10 cellular contexts compared by ENCODE assay signal in the genomic region with DNA sequence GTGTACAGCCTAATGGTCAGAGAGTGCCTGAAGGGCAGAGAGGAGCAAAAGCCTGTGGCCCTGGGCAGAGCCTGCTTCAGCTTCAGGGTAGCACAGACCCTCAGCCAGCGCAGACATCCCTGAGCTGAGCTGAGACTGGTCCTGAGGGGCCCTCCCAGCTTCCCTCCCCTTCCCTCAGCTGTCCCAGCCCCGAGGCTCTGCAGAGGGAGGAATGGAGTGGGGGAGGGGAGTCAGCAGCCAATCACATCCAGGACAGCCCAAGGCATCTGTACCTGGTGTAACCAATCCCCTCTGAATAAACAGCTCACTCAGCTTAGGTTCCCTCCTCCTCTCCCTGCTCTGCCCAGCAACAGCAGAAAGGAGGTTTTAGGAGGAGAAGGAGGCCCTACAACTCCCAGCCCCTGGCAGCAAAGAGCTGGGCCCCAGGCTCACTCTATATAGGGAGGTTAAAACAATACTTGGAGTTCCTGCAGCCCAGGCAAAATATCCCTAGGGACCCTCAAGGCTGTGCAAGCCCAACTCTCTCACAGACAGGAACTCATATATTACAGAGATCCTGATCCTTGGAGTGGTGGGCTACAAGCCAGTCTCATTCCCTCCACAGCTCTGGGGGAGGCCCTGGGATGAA. TPM values are rescaled to one million over a fixed set of nuclear protein-coding genes. Genes with fewer than 3 reads are reported as not detected.
DNase-seq lines count a peak whose midpoint lies in the region; ATAC-seq and TF ChIP-seq lines count a peak whose summit lies in the region.
"Not testable (repeated sequence)": the region's sequence is repeated elsewhere in the genome, so short reads cannot be mapped to it uniquely, and the experiment has no call there.
"Had no signal": no experiment of that assay in that cellular context is flagged by ENCODE, and none has a peak within 500 bp of the region (broad histone marks: within the 10 kb centered on the region; RNA-seq: fewer than 3 reads in every experiment).

No MANE protein-coding gene starts in this region.

- not testable (repeated sequence) for BruUV-seq in IMR-90 (replicated peaks; lab: Mats Ljungman, UMichigan)

- peak overlapping the region; percentile 20; the same call in 1 of the 2 replicates for H3K4me3 Mint-ChIP-seq in WTC11
- H3K4me3 Mint-ChIP-seq in endodermal cell = peak overlapping the region; percentile 25
- H3K4me3 Mint-ChIP-seq in neural crest cell = peak overlapping the region; percentile 25

- H3K9me1 ChIP-seq in IMR-90 (ENCODE audit: insufficient read depth, low read length) = not testable (repeated sequence)

- dilution Hi-C loops in IMR-90 (cut with HindIII; ENCODE audit: low sequenced_read_pairs, unreplicated experiment) = not testable (repeated sequence)

- H3K27ac Mint-ChIP-seq in WTC11 (peak overlapping the region; percentile 96), endodermal cell (peak overlapping the region; percentile 76), neural crest cell (ENCODE audit: unreplicated experiment) (peak overlapping the region; percentile 98)

- H2BK5ac ChIP-seq in IMR-90 (ENCODE audit: low read depth, low read length, poor library complexity, severe bottlenecking) = not testable (repeated sequence)

- H3K27me3 Mint-ChIP-seq in WTC11 (ENCODE audit: low read depth); endodermal cell (ENCODE audit: insufficient read depth); neural crest cell (ENCODE audit: low read depth): not testable (repeated sequence)

- peaks cover 15% of the 10 kb centered on the region for H3K4me1 Mint-ChIP-seq in WTC11
- not testable (repeated sequence) for H3K4me1 Mint-ChIP-seq in endodermal cell
- H3K4me1 Mint-ChIP-seq in neural crest cell = peaks cover 15% of the 10 kb centered on the region

- no CpG with 5 or more reads among the region's 2 CpGs for WGBS in IMR-90 (ENCODE audit: extremely low coverage in 2 of 2, insufficient read length in 1 of 2), 2 experiments
- WGBS in endodermal cell (ENCODE audit: insufficient coverage in 1 of 2, insufficient read length in 1 of 2), 2 experiments = no CpG with 5 or more reads among the region's 2 CpGs

- H2BK120ac ChIP-seq in IMR-90 (ENCODE audit: low read depth, low read length) = not testable (repeated sequence)

- not testable (repeated sequence) for H2BK20ac ChIP-seq in IMR-90 (ENCODE audit: low read depth, low read length)

- not testable (repeated sequence) for H3K36me3 Mint-ChIP-seq in WTC11; endodermal cell (ENCODE audit: low read depth)
- H3K36me3 Mint-ChIP-seq in neural crest cell (ENCODE audit: low read depth) = peaks cover 11% of the 10 kb centered on the region

- in situ Hi-C loops in IMR-90 (cut with MboI; ENCODE audit: low sequenced_read_pairs) = not testable (repeated sequence)

- H4K5ac ChIP-seq in IMR-90 (ENCODE audit: low read depth, low read length) = not testable (repeated sequence)

- H3K9me3 ChIP-seq in DND-41 (ENCODE audit: insufficient read depth, low read length, severe bottlenecking); IMR-90 (ENCODE audit: control insufficient read depth, insufficient read depth, low read length); endodermal cell (ENCODE audit: control insufficient read depth, low read length): not testable (repeated sequence)
- H3K9me3 ChIP-seq in iPS-18a (ENCODE audit: control insufficient read depth, low read depth, low read length) = peaks cover 11% of the 10 kb centered on the region

- DNase-seq in DND-41; IMR-90; neural crest cell (ENCODE audit: low read depth, low spot score): not testable (repeated sequence)
- DNase-seq in NCI-H82 treated with DMSO at 0.1 percent for 48 hours (lab: John Stamatoyannopoulos, UW; ENCODE audit: unreplicated experiment) = peak; percentile 33
- peak; percentile 15 for DNase-seq in WTC11 (ENCODE audit: low spot score)
- DNase-seq in endodermal cell = peak; percentile 61
- peak; percentile 28 for DNase-seq in skeletal muscle cell (ENCODE audit: low read depth)

- H3K79me1 ChIP-seq in IMR-90 (ENCODE audit: low read depth in 1 of 2, low read length in 2 of 2) = not testable (repeated sequence)

- H3K4ac ChIP-seq in IMR-90 (ENCODE audit: low read depth, low read length) = not testable (repeated sequence)

- H2AK9ac ChIP-seq in IMR-90 (replicated peaks; ENCODE audit: low read depth, low read length, poor library complexity) = not testable (repeated sequence)

- not testable (repeated sequence) for H3K4me3 ChIP-seq in DND-41 (ENCODE audit: low read depth in 1 of 2, low read length in 2 of 2); IMR-90 (ENCODE audit: insufficient read depth, low read depth, low read length); endodermal cell (ENCODE audit: low read length); iPS-18a (ENCODE audit: low read length); skeletal muscle cell (ENCODE audit: low read depth, low read length)

- H2AFZ ChIP-seq in DND-41 (ENCODE audit: low read depth, low read length); IMR-90 (replicated peaks; ENCODE audit: low read length, poor library complexity): not testable (repeated sequence)

- not testable (repeated sequence) for H3K56ac ChIP-seq in IMR-90 (ENCODE audit: extremely low read depth, insufficient read depth, low read length)

- not testable (repeated sequence) for H2BK15ac ChIP-seq in IMR-90 (ENCODE audit: low read depth, low read length)

- not testable (repeated sequence) for H3K4me1 ChIP-seq in DND-41 (ENCODE audit: insufficient read depth, low read length); IMR-90 (ENCODE audit: control insufficient read depth, insufficient read depth, low read length); endodermal cell (ENCODE audit: control insufficient read depth, insufficient read depth, low read length); iPS-18a (ENCODE audit: control insufficient read depth, low read depth, low read length)

- H3K23ac ChIP-seq in IMR-90 (ENCODE audit: low read depth, low read length) = not testable (repeated sequence)

- TF ChIP-seq CTCF in DND-41 (IDR thresholded peaks at IDR 0.05; ENCODE audit: borderline replicate concordance, extremely low read depth, low read length, poor library complexity, severe bottlenecking); IMR-90 (conservative IDR thresholded peaks at IDR 0.05; ENCODE audit: low read depth, low read length); WTC11 (IDR thresholded peaks at IDR 0.05); endodermal cell (conservative IDR thresholded peaks at IDR 0.05); neural crest cell (conservative IDR thresholded peaks at IDR 0.05): not testable (repeated sequence)

- not testable (repeated sequence) for H3K79me2 ChIP-seq in DND-41 (ENCODE audit: insufficient read depth, low read length)

- H3K14ac ChIP-seq in IMR-90 (replicated peaks; ENCODE audit: low read depth, low read length) = not testable (repeated sequence)

- not testable (repeated sequence) for H3K9ac ChIP-seq in DND-41 (ENCODE audit: low read depth, low read length); IMR-90 (ENCODE audit: low read depth, low read length); endodermal cell (ENCODE audit: extremely low read depth, low read length, poor library complexity, severe bottlenecking); iPS-18a (ENCODE audit: low read length)

- not testable (repeated sequence) for H4K8ac ChIP-seq in IMR-90 (ENCODE audit: low read depth in 2 of 2, low read length in 2 of 2)

- TF ChIP-seq RAD21 in IMR-90 (IDR thresholded peaks at IDR 0.05; ENCODE audit: low read length) = not testable (repeated sequence)

- not testable (repeated sequence) for H4K20me1 ChIP-seq in DND-41 (ENCODE audit: insufficient read depth, low read length); IMR-90 (ENCODE audit: insufficient read depth, low read length)

- H3K27me3 ChIP-seq in DND-41 (ENCODE audit: insufficient read depth, low read length, poor library complexity); IMR-90 (ENCODE audit: control insufficient read depth, insufficient read depth, low read length); endodermal cell (ENCODE audit: control insufficient read depth, insufficient read depth, low read length, poor library complexity, severe bottlenecking); iPS-18a (ENCODE audit: control insufficient read depth, insufficient read depth, low read length): not testable (repeated sequence)

- not testable (repeated sequence) for H4K91ac ChIP-seq in IMR-90 (ENCODE audit: insufficient read depth, low read depth, low read length)

- not testable (repeated sequence) for H3K18ac ChIP-seq in IMR-90 (ENCODE audit: low read depth, low read length)

- H2AK5ac ChIP-seq in IMR-90 (ENCODE audit: low read depth, low read length) = not testable (repeated sequence)

- H3K4me2 ChIP-seq in DND-41 (ENCODE audit: insufficient read depth, low read length); IMR-90 (ENCODE audit: low read depth, low read length): not testable (repeated sequence)

- H3K36me3 ChIP-seq in DND-41 (ENCODE audit: insufficient read depth, low read length); IMR-90 (ENCODE audit: control insufficient read depth, insufficient read depth, low read length); endodermal cell (ENCODE audit: control insufficient read depth, insufficient read depth, low read length); iPS-18a (ENCODE audit: control insufficient read depth, low read depth, low read length): not testable (repeated sequence)

- POLR2A ChIA-PET in IMR-90 (lab: Charles Lee; ENCODE audit: unreplicated experiment); WTC11 (lab: Charles Lee): not testable (repeated sequence)

- CTCF ChIA-PET in IMR-90 (lab: Yijun Ruan, JAX); WTC11 (lab: Charles Lee): not testable (repeated sequence)

- not testable (repeated sequence) for H3K27ac ChIP-seq in DND-41 (ENCODE audit: low read length); IMR-90 (ENCODE audit: insufficient read depth, low read length)
- peak overlapping the region; percentile 80 for H3K27ac ChIP-seq in endodermal cell (ENCODE audit: low read depth, low read length)
- peak overlapping the region; percentile 5 for H3K27ac ChIP-seq in iPS-18a (ENCODE audit: low read length)

- not testable (repeated sequence) for H3K9me3 Mint-ChIP-seq in WTC11
- H3K9me3 Mint-ChIP-seq in endodermal cell (peaks cover 55% of the 10 kb centered on the region), neural crest cell (peaks cover 15% of the 10 kb centered on the region)

- ATAC-seq in DND-41 (ENCODE audit: insufficient read depth, low read depth) (peak; percentile 45; the same call in 1 of the 3 replicates), IMR-90 (ENCODE audit: low read depth) (peak; percentile 83), WTC11 (peak; percentile 100)

- not testable (repeated sequence) for TF ChIP-seq POLR2A in IMR-90 (IDR thresholded peaks at IDR 0.05; ENCODE audit: low read depth, low read length)

- intact Hi-C loops in IMR-90 (cut with micrococcal nuclease) = not testable (repeated sequence)

RNA-seq across cellular contexts. Expression of a gene that starts 33.8 kb away (rescaled TPM):
- 279 and 341 TPM in 2 replicates for total RNA-seq in IMR-90 (2012; rRNA removed)
- 268 and 301 TPM in 2 replicates for polyA plus RNA-seq in IMR-90 (2012; rRNA removed)
- polyA plus RNA-seq in IMR-90 (2012; cell fraction: cytosol; rRNA removed) = 245 and 256 TPM in 2 replicates
- 469 and 544 TPM in 2 replicates for polyA plus RNA-seq in IMR-90 (2012; cell fraction: nucleus; rRNA removed; ENCODE audit: low replicate concordance)
- 136 to 140 TPM (median 138 TPM) in 3 replicates for total RNA-seq in WTC11 (2021)
- total RNA-seq in endodermal cell = 100 to 1,000 TPM; 261 to 273 TPM
- polyA plus RNA-seq in endodermal cell (2013, experiment 1 of 2) = 355 TPM
- polyA plus RNA-seq in endodermal cell (2013, experiment 2 of 2) = 364 TPM
- 238 and 259 TPM in 2 replicates for total RNA-seq in neural crest cell

RNA-seq across cellular contexts. Expression of a gene that starts 43.3 kb away (rescaled TPM):
- not detected in 2 replicates for total RNA-seq in IMR-90 (2012; rRNA removed)
- polyA plus RNA-seq in IMR-90 (2012; rRNA removed) = not detected in 2 replicates
- polyA plus RNA-seq in IMR-90 (2012; cell fraction: cytosol; rRNA removed) = not detected in 2 replicates
- polyA plus RNA-seq in IMR-90 (2012; cell fraction: nucleus; rRNA removed; ENCODE audit: low replicate concordance) = not detected in 2 replicates
- total RNA-seq in WTC11 (2021) = 0.02 to 0.05 TPM (median 0.04 TPM) in 3 replicates
- total RNA-seq in endodermal cell = not detected
- polyA plus RNA-seq in endodermal cell (2013, experiment 1 of 2) = not detected
- polyA plus RNA-seq in endodermal cell (2013, experiment 2 of 2) = not detected
- 0.05 and 0.30 TPM in 2 replicates for total RNA-seq in neural crest cell
- total RNA-seq: A673, Right ventricle myocardium superior had no signal

Comparison
In these comparisons a context has a peak if more than half of its experiments do, and no peak if none do; other contexts are left out.
1. ATAC-seq: peak in every context shown above with its lines; median percentile 100 in WTC11; 83 in IMR-90; 45 in DND-41.